In the genomic region with DNA sequence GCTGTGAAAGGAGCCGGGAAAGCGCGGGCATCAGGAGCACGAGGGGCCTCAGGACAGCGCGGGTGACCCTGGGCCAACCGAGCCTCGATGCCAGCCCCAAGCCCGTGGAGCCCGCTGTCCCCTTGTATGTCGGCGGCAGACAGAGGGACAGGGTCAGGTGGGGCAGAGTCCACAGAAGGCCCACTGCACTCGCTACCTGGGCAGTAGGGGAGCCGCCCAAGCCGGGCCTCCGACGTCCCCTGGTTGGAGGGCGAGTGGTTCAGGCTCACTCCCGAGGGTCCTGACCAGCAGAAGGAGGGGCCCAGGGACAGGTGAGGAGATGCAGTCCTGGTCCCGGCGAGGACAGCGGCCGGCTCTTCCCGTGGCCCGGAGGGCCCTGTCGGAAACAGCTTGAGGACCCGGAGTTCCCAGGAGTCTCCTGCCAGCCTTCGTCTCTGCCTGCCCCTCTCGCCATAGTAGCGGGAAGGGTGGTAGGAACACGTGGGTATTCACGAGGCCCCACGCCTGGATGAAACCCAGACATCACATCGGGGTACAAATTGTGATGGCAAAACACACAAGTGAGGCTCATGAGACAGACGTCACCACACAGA, we compare ENCODE assay signal across 14 cellular contexts.
A peak's percentile ranks its signal among the peaks of the same experiment; 100 is the strongest.
DNase-seq lines count a peak whose midpoint lies in the region; ATAC-seq and TF ChIP-seq lines count a peak whose summit lies in the region.
"Had no signal": no experiment of that assay in that cellular context is flagged by ENCODE, and none has a peak within 500 bp of the region (broad histone marks: within the 10 kb centered on the region; RNA-seq: fewer than 3 reads in every experiment).

No MANE protein-coding gene starts in this region.

- no peaks in the 10 kb centered on the region for H3K9me3 ChIP-seq in endodermal cell (ENCODE audit: control insufficient read depth, low read length)
- no peaks in the 10 kb centered on the region for H3K9me3 ChIP-seq in neuronal stem cell (replicated peaks in 1 of 2; ENCODE audit: control insufficient read depth in 2 of 2, insufficient read depth in 1 of 2, low read depth in 1 of 2, low read length in 2 of 2)

- H3K36me3 Mint-ChIP-seq in endodermal cell (ENCODE audit: low read depth): no peaks in the 10 kb centered on the region
- no peaks in the 10 kb centered on the region for H3K36me3 Mint-ChIP-seq in stimulated activated effector memory CD8-positive, alpha-beta T cell treated with anti-CD3 and anti-CD28 coated beads, Interleukin-12 subunit alpha, Interleukin-12 subunit beta, amount 100 ng/mL, for 72 hours
- H3K36me3 Mint-ChIP-seq in activated T-helper 17 cell treated with anti-CD3 and anti-CD28 coated beads, Interleukin-2, amount 50 U/mL, for 72 hours (ENCODE audit: low read depth): no peaks in the 10 kb centered on the region

- no peak overlapping the region for H2AFZ ChIP-seq in neuronal stem cell (ENCODE audit: low read length)
- H2AFZ ChIP-seq: GM23248 had no signal

- DNase-seq in activated effector memory CD4-positive, alpha-beta T cell treated with anti-CD3 and anti-CD28 coated beads, Interleukin-2, amount 50 U/mL, for 16 hours: peak; percentile 50
- DNase-seq in activated effector memory CD4-positive, alpha-beta T cell treated with Interleukin-2 at 50 U/mL for 16 hours: no peak
- peak; percentile 37 for DNase-seq in endodermal cell
- DNase-seq in neuronal stem cell (ENCODE audit: low spot score): no peak
- DNase-seq in stimulated activated effector memory CD8-positive, alpha-beta T cell treated with anti-CD3 and anti-CD28 coated beads, Interleukin-12 subunit alpha, Interleukin-12 subunit beta, amount 100 ng/mL, for 72 hours (ENCODE audit: low spot score in 2 of 2): no peak
- no peak for DNase-seq in NCI-H2171 treated with DMSO at 0.1 percent for 48 hours (lab: John Stamatoyannopoulos, UW)
- DNase-seq: C1 segment of cervical spinal cord; Calu3; CD4-positive, alpha-beta T cell; DMS 273 treated with DMSO at 0.1 percent for 48 hours; GM23248; H7 had no signal

- no peak for TF ChIP-seq CTCF in endodermal cell (conservative IDR thresholded peaks at IDR 0.05)

- no peak overlapping the region for H3K4ac ChIP-seq in neuronal stem cell (ENCODE audit: low read length)

- peak overlapping the region; percentile 26 for H3K14ac ChIP-seq in neuronal stem cell (ENCODE audit: low read length)

- H2BK12ac ChIP-seq in neuronal stem cell (ENCODE audit: low read length): no peak overlapping the region

- peak overlapping the region; percentile 41 for H2AK5ac ChIP-seq in neuronal stem cell (ENCODE audit: low read depth, low read length)

- no peak overlapping the region for H3K27ac ChIP-seq in endodermal cell (ENCODE audit: low read depth, low read length)
- H3K27ac ChIP-seq in neuronal stem cell (replicated peaks; ENCODE audit: low read length): no peak overlapping the region
- H3K27ac ChIP-seq: GM23248 had no signal

- no peak overlapping the region for H3K4me3 Mint-ChIP-seq in endodermal cell
- no peak overlapping the region for H3K4me3 Mint-ChIP-seq in stimulated activated effector memory CD8-positive, alpha-beta T cell treated with anti-CD3 and anti-CD28 coated beads, Interleukin-12 subunit alpha, Interleukin-12 subunit beta, amount 100 ng/mL, for 72 hours
- no peak overlapping the region for H3K4me3 Mint-ChIP-seq in activated T-helper 17 cell treated with anti-CD3 and anti-CD28 coated beads, Interleukin-2, amount 50 U/mL, for 72 hours
- H3K4me3 Mint-ChIP-seq: B cell; CD4-positive, alpha-beta T cell had no signal

- H3K4me3 ChIP-seq in endodermal cell (ENCODE audit: low read length) (no peak overlapping the region), neuronal stem cell (ENCODE audit: low read length in 2 of 2) (no peak overlapping the region)
- H3K4me3 ChIP-seq: GM23248 had no signal

- no peak overlapping the region for H4K91ac ChIP-seq in neuronal stem cell (ENCODE audit: low read depth, low read length, poor library complexity)

- no peaks in the 10 kb centered on the region for H3K27me3 ChIP-seq in endodermal cell (ENCODE audit: control insufficient read depth, insufficient read depth, low read length, poor library complexity, severe bottlenecking)
- no peaks in the 10 kb centered on the region for H3K27me3 ChIP-seq in neuronal stem cell (ENCODE audit: control insufficient read depth in 3 of 3, insufficient read depth in 3 of 3, low read depth in 1 of 3, low read length in 3 of 3)

- H2BK15ac ChIP-seq in neuronal stem cell (ENCODE audit: low read length): no peak overlapping the region

- H3K4me1 Mint-ChIP-seq in endodermal cell: no peaks in the 10 kb centered on the region
- peaks cover 6% of the 10 kb centered on the region for H3K4me1 Mint-ChIP-seq in stimulated activated effector memory CD8-positive, alpha-beta T cell treated with anti-CD3 and anti-CD28 coated beads, Interleukin-12 subunit alpha, Interleukin-12 subunit beta, amount 100 ng/mL, for 72 hours
- no peaks in the 10 kb centered on the region for H3K4me1 Mint-ChIP-seq in activated T-helper 17 cell treated with anti-CD3 and anti-CD28 coated beads, Interleukin-2, amount 50 U/mL, for 72 hours
- H3K4me1 Mint-ChIP-seq: B cell had no signal

- H3K4me1 ChIP-seq in endodermal cell (ENCODE audit: control insufficient read depth, insufficient read depth, low read length) (no peaks in the 10 kb centered on the region), neuronal stem cell (ENCODE audit: control insufficient read depth in 2 of 2, insufficient read depth in 1 of 2, low read depth in 1 of 2, low read length in 2 of 2) (no peaks in the 10 kb centered on the region)

- H3K9ac ChIP-seq in endodermal cell (ENCODE audit: extremely low read depth, low read length, poor library complexity, severe bottlenecking) (no peak overlapping the region), neuronal stem cell (ENCODE audit: low read depth, low read length, poor library complexity) (no peak overlapping the region)
- H3K9ac ChIP-seq: GM23248 had no signal

- no peak overlapping the region for H4K8ac ChIP-seq in neuronal stem cell (ENCODE audit: low read depth, low read length)

- no peak overlapping the region for H2BK120ac ChIP-seq in neuronal stem cell (ENCODE audit: low read depth, low read length)

- H3K18ac ChIP-seq in neuronal stem cell (ENCODE audit: low read length): no peak overlapping the region

- no peaks in the 10 kb centered on the region for H3K36me3 ChIP-seq in endodermal cell (ENCODE audit: control insufficient read depth, insufficient read depth, low read length)
- H3K36me3 ChIP-seq in neuronal stem cell (replicated peaks in 1 of 2; ENCODE audit: control insufficient read depth in 2 of 2, insufficient read depth in 2 of 2, low read length in 2 of 2): no peaks in the 10 kb centered on the region

- H3K9me3 Mint-ChIP-seq in endodermal cell: no peaks in the 10 kb centered on the region
- H3K9me3 Mint-ChIP-seq in stimulated activated effector memory CD8-positive, alpha-beta T cell treated with anti-CD3 and anti-CD28 coated beads, Interleukin-12 subunit alpha, Interleukin-12 subunit beta, amount 100 ng/mL, for 72 hours: no peaks in the 10 kb centered on the region
- H3K9me3 Mint-ChIP-seq in activated T-helper 17 cell treated with anti-CD3 and anti-CD28 coated beads, Interleukin-2, amount 50 U/mL, for 72 hours: no peaks in the 10 kb centered on the region
- H3K9me3 Mint-ChIP-seq: CD4-positive, alpha-beta T cell had no signal

- H3K4me2 ChIP-seq in neuronal stem cell (ENCODE audit: insufficient read depth, low read length, poor library complexity, severe bottlenecking): no peak overlapping the region

- WGBS in endodermal cell (ENCODE audit: insufficient coverage in 1 of 2, insufficient read length in 1 of 2), 2 experiments: 93 to 95% methylated on average over 27 to 35 of the region's 35 CpGs
- no CpG with 5 or more reads among the region's 35 CpGs for WGBS in neuronal stem cell (ENCODE audit: extremely low coverage in 2 of 2, insufficient read length in 2 of 2, insufficient replicate concordance in 1 of 2), 2 donors

- peak overlapping the region; percentile 48 for H3K23ac ChIP-seq in neuronal stem cell (ENCODE audit: low read depth, low read length, poor library complexity)

- ATAC-seq in stimulated activated effector memory CD8-positive, alpha-beta T cell treated with anti-CD3 and anti-CD28 coated beads, Interleukin-12 subunit alpha, Interleukin-12 subunit beta, amount 100 ng/mL, for 72 hours: no peak
- ATAC-seq in activated T-helper 17 cell treated with anti-CD3 and anti-CD28 coated beads, Interleukin-2, amount 50 U/mL, for 72 hours (replicated peaks): no peak

- no peak overlapping the region for H3K27ac Mint-ChIP-seq in endodermal cell
- no peak overlapping the region for H3K27ac Mint-ChIP-seq in stimulated activated effector memory CD8-positive, alpha-beta T cell treated with anti-CD3 and anti-CD28 coated beads, Interleukin-12 subunit alpha, Interleukin-12 subunit beta, amount 100 ng/mL, for 72 hours
- H3K27ac Mint-ChIP-seq in activated T-helper 17 cell treated with anti-CD3 and anti-CD28 coated beads, Interleukin-2, amount 50 U/mL, for 72 hours: no peak overlapping the region
- H3K27ac Mint-ChIP-seq: B cell; CD4-positive, alpha-beta T cell had no signal

- H2BK5ac ChIP-seq in neuronal stem cell (ENCODE audit: low read length): peak overlapping the region; percentile 27

- no peaks in the 10 kb centered on the region for H3K79me1 ChIP-seq in neuronal stem cell (ENCODE audit: low read depth, low read length)

- peaks cover 2% of the 10 kb centered on the region for H3K27me3 Mint-ChIP-seq in endodermal cell (ENCODE audit: insufficient read depth)
- H3K27me3 Mint-ChIP-seq in activated T-helper 17 cell treated with anti-CD3 and anti-CD28 coated beads, Interleukin-2, amount 50 U/mL, for 72 hours: no peaks in the 10 kb centered on the region
- H3K27me3 Mint-ChIP-seq: CD4-positive, alpha-beta T cell had no signal

Comparison
In these comparisons a context has a peak if more than half of its experiments do, and no peak if none do; other contexts are left out.
1. DNase-seq: peak in activated effector memory CD4-positive, alpha-beta T cell treated with anti-CD3 and anti-CD28 coated beads, Interleukin-2, amount 50 U/mL, for 16 hours (single experiment) and endodermal cell (single experiment); none in activated effector memory CD4-positive, alpha-beta T cell treated with Interleukin-2 at 50 U/mL for 16 hours (single experiment), neuronal stem cell (single experiment), stimulated activated effector memory CD8-positive, alpha-beta T cell treated with anti-CD3 and anti-CD28 coated beads, Interleukin-12 subunit alpha, Interleukin-12 subunit beta, amount 100 ng/mL, for 72 hours (0 of 2) and NCI-H2171 treated with DMSO at 0.1 percent for 48 hours (single experiment).